9 cellular contexts compared by ENCODE assay signal in genomic region chr1:43853161-43853921, GRCh38.
DNase-seq lines count a peak whose midpoint lies in the region; ATAC-seq and TF ChIP-seq lines count a peak whose summit lies in the region.
"Had no signal": no experiment of that assay in that cellular context is flagged by ENCODE, and none has a peak within 500 bp of the region (broad histone marks: within the 10 kb centered on the region; RNA-seq: fewer than 3 reads in every experiment).

No MANE protein-coding gene starts in this region.

- H3K27me3 Mint-ChIP-seq in CD14-positive monocyte (ENCODE audit: low read depth in 3 of 3), result peaks cover 0 to 2% (median 0%) of the 10 kb centered on the region in 3 donors
- H3K27me3 Mint-ChIP-seq in natural killer cell (ENCODE audit: low read depth in 2 of 2), result no peaks in the 10 kb centered on the region
- H3K27me3 Mint-ChIP-seq: brain had no signal

- peak overlapping the region in 6 of 7 donors; percentile 21 to 76 (median 56) for H3K27ac Mint-ChIP-seq in CD14-positive monocyte
- peak overlapping the region; percentile 0 for H3K27ac Mint-ChIP-seq in natural killer cell

- peak overlapping the region in 1 of 2 donors; percentile 53 for H3K4me3 Mint-ChIP-seq in CD14-positive monocyte
- peak overlapping the region; percentile 43 for H3K4me3 Mint-ChIP-seq in natural killer cell
- H3K4me3 Mint-ChIP-seq: brain had no signal

- intact Hi-C loops in CD14-positive monocyte (cut with micrococcal nuclease) (no loop called here), natural killer cell (cut with micrococcal nuclease) (no loop called here)

- H3K4me1 Mint-ChIP-seq in CD14-positive monocyte (peaks cover 59% of the 10 kb centered on the region), natural killer cell (peaks cover 36% of the 10 kb centered on the region in 2 donors)

- ATAC-seq in GM21447 (IDR thresholded peaks at IDR 0.05; ENCODE audit: unreplicated experiment) (peak; percentile 55), natural killer cell (peak; percentile 64 to 86 (median 80))

- TF ChIP-seq CTCF in CD14-positive monocyte (IDR thresholded peaks at IDR 0.05) (no peak), natural killer cell (IDR thresholded peaks at IDR 0.05) (no peak)

- H3K9me3 Mint-ChIP-seq in CD14-positive monocyte (peaks cover 0 to 2% (median 0%) of the 10 kb centered on the region in 7 donors), natural killer cell (no peaks in the 10 kb centered on the region)
- H3K9me3 Mint-ChIP-seq: brain had no signal

- DNase-seq in CD14-positive monocyte (ENCODE audit: low spot score), result peak; percentile 59
- DNase-seq in NCI-H446 (lab: John Stamatoyannopoulos, UW), result peak; percentile 85 to 90
- DNase-seq in astrocyte of the hippocampus (ENCODE audit: low read depth, low spot score), result peak; percentile 83
- DNase-seq in natural killer cell, result peak; percentile 45
- DNase-seq in SW 1271 (lab: John Stamatoyannopoulos, UW), result no peak
- DNase-seq in stimulated activated CD4-positive, alpha-beta T cell treated with anti-CD3 and anti-CD28 coated beads, Interleukin-2, amount 100 ng/mL, for 48 hours, result no peak
- DNase-seq in midbrain (lab: John Stamatoyannopoulos, UW), result no peak

- H3K36me3 Mint-ChIP-seq in CD14-positive monocyte (peaks cover 17 to 25% of the 10 kb centered on the region in 2 donors), natural killer cell (no peaks in the 10 kb centered on the region)

Comparison
In these comparisons a context has a peak if more than half of its experiments do, and no peak if none do; other contexts are left out.
1. DNase-seq: peak in CD14-positive monocyte (single experiment), NCI-H446 (2 of 2), astrocyte of the hippocampus (single experiment) and natural killer cell (single experiment); none in SW 1271 (0 of 2), stimulated activated CD4-positive, alpha-beta T cell treated with anti-CD3 and anti-CD28 coated beads, Interleukin-2, amount 100 ng/mL, for 48 hours (0 of 2) and midbrain (single experiment).